28 cellular contexts compared by ENCODE assay signal in genomic region chr6:16774437-16774836, GRCh38.
"Had no signal": no experiment of that assay in that cellular context is flagged by ENCODE, and none has a peak within 500 bp of the region (broad histone marks: within the 10 kb centered on the region; RNA-seq: fewer than 3 reads in every experiment).

No MANE protein-coding gene starts in this region.

- H2AFZ ChIP-seq: hepatocyte had no signal

- H3K79me2 ChIP-seq: hepatocyte had no signal

- H3K4me2 ChIP-seq: hepatocyte had no signal

- DNase-seq: activated B cell treated with CpG ODN at 0.5 μM for 24 hours; activated CD4-positive, alpha-beta T cell treated with anti-CD3 and anti-CD28 coated beads for 48 hours; activated CD4-positive, alpha-beta T cell treated with anti-CD3 and anti-CD28 coated beads, Interleukin-2, amount 50 U/mL, for 1 hour; activated CD4-positive, alpha-beta T cell treated with anti-CD3 and anti-CD28 coated beads, Interleukin-2, amount 50 U/mL, for 48 hours; activated CD8-positive, alpha-beta memory T cell treated with anti-CD3 and anti-CD28 coated beads for 24 hours; activated CD8-positive, alpha-beta T cell treated with anti-CD3 and anti-CD28 coated beads for 36 hours; activated effector memory CD4-positive, alpha-beta T cell treated with Interleukin-2 at 50 U/mL for 16 hours; activated gamma-delta T cell treated with Interleukin-2 at 50 U/mL for 16 hours; activated naive CD4-positive, alpha-beta T cell treated with anti-CD3 and anti-CD28 coated beads, Interleukin-2, amount 50 U/mL, for 16 hours; activated naive CD4-positive, alpha-beta T cell treated with Interleukin-2 at 50 U/mL for 16 hours; activated T-cell treated with anti-CD3 and anti-CD28 coated beads, Interleukin-2, amount 50 U/mL, for 4 hours; amniotic stem cell; anterior cingulate cortex; brain microvascular endothelial cell; dorsolateral prefrontal cortex; effector memory CD8-positive, alpha-beta T cell; erythroblast; foreskin keratinocyte; gastrocnemius medialis; glutamatergic neuron; heart right ventricle; T1000; WERI-Rb-1 had no signal

- ATAC-seq: activated CD4-positive, CD25-positive, alpha-beta regulatory T cell treated with anti-CD3 and anti-CD28 coated beads, Interleukin-2, amount 50 U/mL, for 24 hours; activated CD8-positive, alpha-beta T cell treated with anti-CD3 and anti-CD28 coated beads for 36 hours; activated T-cell treated with anti-CD3 and anti-CD28 coated beads, Interleukin-2, amount 50 U/mL, for 4 hours; activated T-helper 17 cell treated with anti-CD3 and anti-CD28 coated beads, Interleukin-2, amount 50 U/mL, for 72 hours; effector memory CD8-positive, alpha-beta T cell; foreskin keratinocyte; gastrocnemius medialis; heart right ventricle had no signal

- H3K4me3 ChIP-seq: coronary artery, dorsolateral prefrontal cortex, esophagus muscularis mucosa, gastrocnemius medialis, heart right ventricle, hepatocyte had no signal

- H3K36me3 ChIP-seq: brain microvascular endothelial cell, esophagus muscularis mucosa, gastrocnemius medialis, heart right ventricle, WERI-Rb-1 had no signal

- H3K9me3 ChIP-seq: esophagus muscularis mucosa, gastrocnemius medialis had no signal

- H3K27ac ChIP-seq: brain microvascular endothelial cell, coronary artery, esophagus muscularis mucosa, foreskin keratinocyte, gastrocnemius medialis, heart right ventricle, hepatocyte, WERI-Rb-1 had no signal

- H3K27me3 ChIP-seq: brain microvascular endothelial cell, dorsolateral prefrontal cortex, esophagus muscularis mucosa, foreskin keratinocyte, gastrocnemius medialis, heart right ventricle, hepatocyte had no signal
